In genomic region chr19:18007939-18008673, GRCh38 we compare ENCODE assay signal across 8 cellular contexts. TPM values are rescaled to one million over a fixed set of nuclear protein-coding genes. Genes with fewer than 3 reads are reported as not detected.
DNase-seq lines count a peak whose midpoint lies in the region; ATAC-seq lines count a peak whose summit lies in the region.

ARRDC2 (plus strand) TSS chr19:18008170; CDS start chr19:18008311, 141 bp downstream.

- peak; percentile 63 for ATAC-seq in HG03045 (IDR thresholded peaks at IDR 0.05; ENCODE audit: unreplicated experiment)

- DNase-seq in EH (ENCODE audit: low read depth) (peak; percentile 91), NCI-H748 treated with DMSO at 0.1 percent for 48 hours (lab: John Stamatoyannopoulos, UW) (peak; percentile 70), mesenteric fat pad (ENCODE audit: low spot score) (peak; percentile 97), GDM1 (lab: John Stamatoyannopoulos, UW) (no peak)
- DNase-seq in activated CD8-positive, alpha-beta memory T cell treated with anti-CD3 and anti-CD28 coated beads, Interleukin-2, amount 50 U/mL, for 4 hours = peak; percentile 85
- peak; percentile 67 for DNase-seq in stimulated activated CD8-positive, alpha-beta memory T cell treated with anti-CD3 and anti-CD28 coated beads, Interleukin-12 subunit alpha, Interleukin-12 subunit beta, amount 100 ng/mL, for 24 hours (ENCODE audit: extremely low read depth)

- in situ Hi-C loops in endometrial microvascular endothelial cells (cut with HindIII; ENCODE audit: inconsistent ontology term, low pct_unique_long_range_greater_than_20kb, low sequenced_read_pairs) = no loop called here

RNA-seq across cellular contexts. Expression of gene ARRDC2, which starts in this region (rescaled TPM):
- total RNA-seq in endometrial microvascular endothelial cells (ENCODE audit: inconsistent ontology term) = 26.1 TPM
- total RNA-seq in mesenteric fat pad = 26.0 TPM
